ENCODE assay signal across 8 cellular contexts in the genomic region with DNA sequence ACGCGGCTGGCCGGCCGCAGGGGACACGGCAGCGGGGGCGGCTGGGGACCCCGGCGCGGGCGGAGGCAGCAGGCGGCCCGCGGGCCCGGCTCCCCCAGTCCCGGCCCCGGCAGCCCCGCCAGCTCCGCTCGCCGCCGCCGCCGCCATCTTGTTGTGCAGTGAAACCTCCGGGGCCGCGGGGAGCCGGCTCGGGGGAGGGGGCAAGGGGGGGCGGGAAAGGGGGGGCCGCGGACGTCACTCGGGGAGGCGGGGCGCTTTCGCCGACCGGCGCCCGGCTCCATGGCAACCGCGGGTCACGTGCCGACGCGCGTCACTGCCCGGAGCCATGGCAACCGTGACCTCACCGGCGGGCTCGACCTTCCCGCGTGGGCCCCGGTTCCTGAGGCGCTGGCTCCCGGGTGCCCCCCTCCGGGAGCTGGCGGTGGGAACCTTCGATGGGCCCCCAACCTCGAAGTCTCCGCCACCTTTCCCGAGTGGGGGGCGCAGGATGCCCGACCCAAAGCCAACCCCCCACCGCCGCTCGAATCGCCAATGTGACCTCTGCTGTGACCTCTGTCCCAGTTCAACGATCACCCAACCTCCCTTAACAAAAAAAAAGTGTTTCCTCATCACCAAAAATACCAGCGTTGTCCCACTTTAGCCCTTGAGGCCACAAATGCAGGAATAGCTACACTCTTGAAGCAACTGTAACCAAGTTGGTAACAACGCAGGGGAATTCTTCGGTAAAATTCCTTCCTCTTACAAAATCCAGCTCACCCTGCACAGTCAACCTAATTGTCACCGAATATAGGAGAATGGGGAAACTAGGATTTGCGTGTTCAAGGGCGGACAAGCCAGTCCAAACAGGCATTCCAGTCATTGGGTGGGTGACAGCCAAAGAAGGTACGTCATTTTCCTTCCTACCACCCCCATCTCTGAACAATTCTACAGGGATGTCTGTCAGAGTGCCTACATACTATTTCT. TPM values are rescaled to one million over a fixed set of nuclear protein-coding genes. Genes with fewer than 3 reads are reported as not detected.
DNase-seq lines count a peak whose midpoint lies in the region; ATAC-seq, FAIRE-seq and TF ChIP-seq lines count a peak whose summit lies in the region.

A gene (minus strand): TSS at position 160 of the 963 bp plus-strand sequence. CDS start 13 bp downstream, at position 147.

- H3K4me1 Mint-ChIP-seq in activated CD4-positive, alpha-beta T cell treated with anti-CD3 and anti-CD28 coated beads, Interleukin-2, amount 10 ng/mL, durations not matched to agents 7 days and 5 days = peaks cover 54% of the 10 kb centered on the region

- ATAC-seq in HG03442 (IDR thresholded peaks at IDR 0.05; ENCODE audit: unreplicated experiment) (peak; percentile 78), left lung (peak; percentile 89)

- POLR2A ChIA-PET in activated CD4-positive, alpha-beta T cell treated with anti-CD3 and anti-CD28 coated beads, Interleukin-2, amount 10 ng/mL, durations not matched to agents 7 days and 5 days (lab: Charles Lee) = interaction anchor here (0.6 to 0.7 kb wide), 3 partner anchors 263 to 320 kb away, joined by 3 to 7 read pairs (median 5); a partner anchor contains a TSS

- H3K4me1 ChIP-seq in left lung = peaks cover 30 to 52% of the 10 kb centered on the region in 2 donors

- peak; percentile 48 for FAIRE-seq in GM19239 (lab: Jason Lieb, UNC)

- CTCF ChIA-PET in activated CD4-positive, alpha-beta T cell treated with anti-CD3 and anti-CD28 coated beads, Interleukin-2, amount 10 ng/mL, durations not matched to agents 7 days and 5 days (lab: Charles Lee) = interaction anchor here (0.6 to 2.3 kb wide), 8 partner anchors 8 to 308 kb away, joined by 3 to 12 read pairs (median 4); a partner anchor contains a TSS

- no peak for TF ChIP-seq CTCF in coronary artery (IDR thresholded peaks at IDR 0.05)
- TF ChIP-seq CTCF in left lung (IDR thresholded peaks at IDR 0.05) = peak in 1 of 2 donors; percentile 34

- H3K9me3 Mint-ChIP-seq in activated CD4-positive, alpha-beta T cell treated with anti-CD3 and anti-CD28 coated beads, Interleukin-2, amount 10 ng/mL, durations not matched to agents 7 days and 5 days = no peaks in the 10 kb centered on the region

- peaks cover 2% of the 10 kb centered on the region for H3K27me3 Mint-ChIP-seq in activated CD4-positive, alpha-beta T cell treated with anti-CD3 and anti-CD28 coated beads, Interleukin-2, amount 10 ng/mL, durations not matched to agents 7 days and 5 days

- H3K9me3 ChIP-seq in left lung = no peaks in the 10 kb centered on the region

- H3K27ac ChIP-seq in coronary artery = peak within 1 kb of the TSS; percentile 99
- peak within 1 kb of the TSS; percentile 97 for H3K27ac ChIP-seq in left lung

- H3K36me3 ChIP-seq in left lung = no peaks in the 10 kb centered on the region

- peak; percentile 68 to 81 for DNase-seq in AML-193 (lab: John Stamatoyannopoulos, UW)
- DNase-seq in GM19239 (ENCODE audit: insufficient read length, low spot score) = peak; percentile 96
- peak; percentile 40 for DNase-seq in NCI-H524 treated with DMSO at 0.1 percent for 48 hours (lab: John Stamatoyannopoulos, UW)
- peak; percentile 92 for DNase-seq in activated CD4-positive, alpha-beta T cell treated with anti-CD3 and anti-CD28 coated beads, Interleukin-2, amount 10 ng/mL, durations not matched to agents 7 days and 5 days
- peak; percentile 95 for DNase-seq in coronary artery (ENCODE audit: low spot score)
- DNase-seq in left lung = peak; percentile 94 to 97
- peak; percentile 89 for DNase-seq in stimulated activated CD4-positive, alpha-beta T cell treated with anti-CD3 and anti-CD28 coated beads, Interleukin-2, amount 100 ng/mL, for 4 hours (ENCODE audit: low read depth)

- H3K4me3 ChIP-seq in coronary artery = peak within 1 kb of the TSS; percentile 99
- H3K4me3 ChIP-seq in left lung = peak within 1 kb of the TSS; percentile 74 to 85

- H3K36me3 Mint-ChIP-seq in activated CD4-positive, alpha-beta T cell treated with anti-CD3 and anti-CD28 coated beads, Interleukin-2, amount 10 ng/mL, durations not matched to agents 7 days and 5 days (ENCODE audit: low read depth) = peaks cover 4% of the 10 kb centered on the region

- intact Hi-C loops in left lung (cut with DNase I) = no loop called here

- H3K27me3 ChIP-seq in left lung = no peaks in the 10 kb centered on the region

- H3K4me3 Mint-ChIP-seq in activated CD4-positive, alpha-beta T cell treated with anti-CD3 and anti-CD28 coated beads, Interleukin-2, amount 10 ng/mL, durations not matched to agents 7 days and 5 days = peak within 1 kb of the TSS; percentile 89

- H3K27ac Mint-ChIP-seq in activated CD4-positive, alpha-beta T cell treated with anti-CD3 and anti-CD28 coated beads, Interleukin-2, amount 10 ng/mL, durations not matched to agents 7 days and 5 days = peak within 1 kb of the TSS; percentile 93

RNA-seq across cellular contexts. Expression of the gene that starts here (rescaled TPM):
- total RNA-seq in activated CD4-positive, alpha-beta T cell treated with anti-CD3 and anti-CD28 coated beads, Interleukin-2, amount 10 ng/mL, durations not matched to agents 7 days and 5 days = 10 to 100 TPM; 37.5 to 39.6 TPM
- total RNA-seq in left lung = 10 to 100 TPM; 28.0 to 49.6 TPM

Comparison
In these comparisons a context has a peak if more than half of its experiments do, and no peak if none do; other contexts are left out.
1. Peak in every context shown above with its lines: DNase-seq, ATAC-seq, H3K4me3 ChIP-seq and H3K27ac ChIP-seq.
2. DNase-seq: peak in every context shown above with its lines; median percentile 96 in GM19239; 96 in left lung; 95 in coronary artery; 92 in activated CD4-positive, alpha-beta T cell treated with anti-CD3 and anti-CD28 coated beads, Interleukin-2, amount 10 ng/mL, durations not matched to agents 7 days and 5 days; 89 in stimulated activated CD4-positive, alpha-beta T cell treated with anti-CD3 and anti-CD28 coated beads, Interleukin-2, amount 100 ng/mL, for 4 hours; 74 in AML-193; 40 in NCI-H524 treated with DMSO at 0.1 percent for 48 hours.